21 cellular contexts compared by ENCODE assay signal in the genomic region with DNA sequence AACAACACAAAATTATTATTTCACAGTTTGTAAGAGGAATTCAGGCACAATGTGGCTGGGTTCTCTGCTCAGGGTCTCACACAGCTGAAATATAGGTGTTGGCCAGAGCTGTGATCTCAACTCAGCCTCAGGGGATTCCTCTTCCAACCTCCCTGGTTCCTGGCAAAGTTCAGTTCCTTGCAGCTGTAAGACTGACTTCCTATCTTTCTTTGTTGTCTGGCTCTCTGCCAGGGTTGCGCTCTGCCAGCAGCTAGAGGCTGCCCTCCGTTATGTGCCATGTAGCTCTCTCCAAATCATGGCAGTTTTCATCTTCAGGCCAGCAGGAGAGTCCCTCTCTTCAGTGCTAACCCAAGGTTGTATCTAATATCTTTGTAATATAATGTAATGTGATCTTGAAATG.
A peak's percentile ranks its signal among the peaks of the same experiment; 100 is the strongest.
DNase-seq lines count a peak whose midpoint lies in the region; ATAC-seq and TF ChIP-seq lines count a peak whose summit lies in the region.
"Had no signal": no experiment of that assay in that cellular context is flagged by ENCODE, and none has a peak within 500 bp of the region (broad histone marks: within the 10 kb centered on the region; RNA-seq: fewer than 3 reads in every experiment).

No MANE protein-coding gene starts in this region.

- H3K27ac ChIP-seq in SJCRH30 (no peak overlapping the region), ascending aorta (no peak overlapping the region), tibial artery (no peak overlapping the region)
- H3K27ac ChIP-seq: 22Rv1, C4-2B, upper lobe of right lung had no signal

- H3K4me3 Mint-ChIP-seq in stimulated activated effector memory CD8-positive, alpha-beta T cell treated with anti-CD3 and anti-CD28 coated beads, Interleukin-12 subunit alpha, Interleukin-12 subunit beta, amount 100 ng/mL, for 72 hours, result no peak overlapping the region
- H3K4me3 Mint-ChIP-seq: activated CD4-positive, alpha-beta T cell treated with anti-CD3 and anti-CD28 coated beads, Interleukin-2, amount 10 ng/mL, durations not matched to agents 7 days and 5 days; activated naive CD8-positive, alpha-beta T cell; H9; IgD-negative memory B cell; neural crest cell; stimulated activated naive CD8-positive, alpha-beta T cell treated with anti-CD3 and anti-CD28 coated beads, Interleukin-15, Interleukin-2, amounts not matched to agents 100 ng/mL and 50 ng/mL, for 24 hours had no signal

- H3K4me1 Mint-ChIP-seq in stimulated activated effector memory CD8-positive, alpha-beta T cell treated with anti-CD3 and anti-CD28 coated beads, Interleukin-12 subunit alpha, Interleukin-12 subunit beta, amount 100 ng/mL, for 72 hours, result no peaks in the 10 kb centered on the region
- H3K4me1 Mint-ChIP-seq: H9, IgD-negative memory B cell, neural crest cell had no signal

- intact Hi-C loops in ascending aorta (cut with DNase I), result no loop called here
- intact Hi-C loops in tibial artery (cut with DNase I; ENCODE audit: low total_unique reads), result no loop called here

- H3K9me3 ChIP-seq in SJCRH30 (replicated peaks) (no peaks in the 10 kb centered on the region), ascending aorta (no peaks in the 10 kb centered on the region), tibial artery (no peaks in the 10 kb centered on the region)
- H3K9me3 ChIP-seq: upper lobe of right lung had no signal

- H3K4me1 ChIP-seq in SJCRH30 (no peaks in the 10 kb centered on the region), ascending aorta (no peaks in the 10 kb centered on the region), tibial artery (no peaks in the 10 kb centered on the region)
- H3K4me1 ChIP-seq: upper lobe of right lung had no signal

- H3K27ac Mint-ChIP-seq in stimulated activated effector memory CD8-positive, alpha-beta T cell treated with anti-CD3 and anti-CD28 coated beads, Interleukin-12 subunit alpha, Interleukin-12 subunit beta, amount 100 ng/mL, for 72 hours, result no peak overlapping the region
- H3K27ac Mint-ChIP-seq: activated CD4-positive, alpha-beta T cell treated with anti-CD3 and anti-CD28 coated beads, Interleukin-2, amount 10 ng/mL, durations not matched to agents 7 days and 5 days; activated naive CD8-positive, alpha-beta T cell; H9; IgD-negative memory B cell; stimulated activated naive CD8-positive, alpha-beta T cell treated with anti-CD3 and anti-CD28 coated beads, Interleukin-15, Interleukin-2, amounts not matched to agents 100 ng/mL and 50 ng/mL, for 24 hours had no signal

- no peaks in the 10 kb centered on the region for H3K36me3 Mint-ChIP-seq in stimulated activated effector memory CD8-positive, alpha-beta T cell treated with anti-CD3 and anti-CD28 coated beads, Interleukin-12 subunit alpha, Interleukin-12 subunit beta, amount 100 ng/mL, for 72 hours
- H3K36me3 Mint-ChIP-seq: activated naive CD8-positive, alpha-beta T cell; IgD-negative memory B cell had no signal

- no peak for TF ChIP-seq CTCF in fibroblast of pulmonary artery (IDR thresholded peaks at IDR 0.05; ENCODE audit: low read length, missing control alignments)
- no peak for TF ChIP-seq CTCF in ascending aorta (IDR thresholded peaks at IDR 0.05)
- no peak for TF ChIP-seq CTCF in tibial artery (IDR thresholded peaks at IDR 0.05)

- H3K9me3 Mint-ChIP-seq in stimulated activated effector memory CD8-positive, alpha-beta T cell treated with anti-CD3 and anti-CD28 coated beads, Interleukin-12 subunit alpha, Interleukin-12 subunit beta, amount 100 ng/mL, for 72 hours, result peaks cover 25% of the 10 kb centered on the region
- H3K9me3 Mint-ChIP-seq: neural crest cell had no signal

- DNase-seq in DMS 273 (lab: John Stamatoyannopoulos, UW; ENCODE audit: unreplicated experiment) (peak; percentile 42), DMS 273 treated with DMSO at 0.1 percent for 48 hours (lab: John Stamatoyannopoulos, UW) (no peak), H4 (ENCODE audit: low spot score) (peak; percentile 10), SJCRH30 (peak; percentile 18 to 44), fibroblast of pulmonary artery (ENCODE audit: low read depth) (peak; percentile 1), ascending aorta (ENCODE audit: low spot score in 2 of 2) (no peak), tibial artery (no peak)
- no peak for DNase-seq in stimulated activated effector memory CD8-positive, alpha-beta T cell treated with anti-CD3 and anti-CD28 coated beads, Interleukin-12 subunit alpha, Interleukin-12 subunit beta, amount 100 ng/mL, for 72 hours (ENCODE audit: low spot score in 2 of 2)
- DNase-seq: activated CD4-positive, alpha-beta T cell treated with anti-CD3 and anti-CD28 coated beads, Interleukin-2, amount 10 ng/mL, durations not matched to agents 7 days and 5 days; H9; kidney; NCI-H1048; SIG-M5; T1000; upper lobe of right lung had no signal

- no peaks in the 10 kb centered on the region for H3K36me3 ChIP-seq in SJCRH30
- no peaks in the 10 kb centered on the region for H3K36me3 ChIP-seq in ascending aorta
- no peaks in the 10 kb centered on the region for H3K36me3 ChIP-seq in tibial artery
- H3K36me3 ChIP-seq: upper lobe of right lung had no signal

- no peak overlapping the region for H3K4me3 ChIP-seq in SJCRH30
- no peak overlapping the region for H3K4me3 ChIP-seq in fibroblast of pulmonary artery (replicated peaks; ENCODE audit: low read depth, low read length)
- H3K4me3 ChIP-seq in ascending aorta, result no peak overlapping the region
- no peak overlapping the region for H3K4me3 ChIP-seq in tibial artery
- H3K4me3 ChIP-seq: upper lobe of right lung had no signal

- H3K27me3 ChIP-seq in SJCRH30 (no peaks in the 10 kb centered on the region), ascending aorta (no peaks in the 10 kb centered on the region), tibial artery (no peaks in the 10 kb centered on the region)
- H3K27me3 ChIP-seq: upper lobe of right lung had no signal

- no peak for ATAC-seq in stimulated activated effector memory CD8-positive, alpha-beta T cell treated with anti-CD3 and anti-CD28 coated beads, Interleukin-12 subunit alpha, Interleukin-12 subunit beta, amount 100 ng/mL, for 72 hours
- ATAC-seq: upper lobe of right lung had no signal

Comparison
In these comparisons a context has a peak if more than half of its experiments do, and no peak if none do; other contexts are left out.
1. DNase-seq: peak in DMS 273 (single experiment), H4 (single experiment), SJCRH30 (2 of 2) and fibroblast of pulmonary artery (single experiment); none in DMS 273 treated with DMSO at 0.1 percent for 48 hours (single experiment), ascending aorta (0 of 2), stimulated activated effector memory CD8-positive, alpha-beta T cell treated with anti-CD3 and anti-CD28 coated beads, Interleukin-12 subunit alpha, Interleukin-12 subunit beta, amount 100 ng/mL, for 72 hours (0 of 2) and tibial artery (0 of 2).